In genomic region chr2:43347751-43348150, GRCh38 we compare ENCODE assay signal across 21 cellular contexts.
DNase-seq lines count a peak whose midpoint lies in the region; ATAC-seq and TF ChIP-seq lines count a peak whose summit lies in the region.
"Had no signal": no experiment of that assay in that cellular context is flagged by ENCODE, and none has a peak within 500 bp of the region (broad histone marks: within the 10 kb centered on the region; RNA-seq: fewer than 3 reads in every experiment).

No MANE protein-coding gene starts in this region.

- H3K27ac ChIP-seq in IMR-90 (ENCODE audit: insufficient read depth, low read length) (peak overlapping the region; percentile 20; the same call in 1 of the 2 replicates), coronary artery (peak overlapping the region; percentile 87), thoracic aorta (peak overlapping the region; percentile 60 to 91)

- DNase-seq in IMR-90: no peak
- no peak for DNase-seq in coronary artery (ENCODE audit: low spot score)
- no peak for DNase-seq in mesothelial cell of epicardium (ENCODE audit: low spot score in 2 of 2, unreplicated experiment in 2 of 2)
- no peak for DNase-seq in thoracic aorta (ENCODE audit: low spot score)
- DNase-seq in DMS153 (lab: John Stamatoyannopoulos, UW): no peak
- no peak for DNase-seq in SIG-M5 (lab: John Stamatoyannopoulos, UW)
- no peak for DNase-seq in posterior vena cava (ENCODE audit: low spot score)
- DNase-seq: activated CD4-positive, alpha-beta T cell treated with anti-CD3 and anti-CD28 coated beads, Interleukin-2, amount 10 ng/mL, durations not matched to agents 24 days and 14 days; activated CD8-positive, alpha-beta memory T cell treated with anti-CD3 and anti-CD28 coated beads, Interleukin-2, amount 50 U/mL, for 4 hours; activated gamma-delta T cell; CD4-positive, alpha-beta memory T cell; erythroblast; midbrain; NCI-H1417; NCI-H2227 treated with DMSO at 0.1 percent for 48 hours; stimulated activated CD4-positive, alpha-beta T cell treated with anti-CD3 and anti-CD28 coated beads, Interleukin-4, amount 100 ng/mL, for 4 hours; stimulated activated CD8-positive, alpha-beta memory T cell treated with anti-CD3 and anti-CD28 coated beads, Interleukin-4, amount 100 ng/mL, for 48 hours had no signal

- H3K4me2 ChIP-seq in IMR-90 (ENCODE audit: low read depth, low read length): no peak overlapping the region

- peak overlapping the region; percentile 95 for H2BK120ac ChIP-seq in IMR-90 (ENCODE audit: low read depth, low read length)

- no peak overlapping the region for H2BK20ac ChIP-seq in IMR-90 (ENCODE audit: low read depth, low read length)

- H2BK5ac ChIP-seq in IMR-90 (ENCODE audit: low read depth, low read length, poor library complexity, severe bottlenecking): no peak overlapping the region

- no peak for TF ChIP-seq RAD21 in IMR-90 (IDR thresholded peaks at IDR 0.05; ENCODE audit: low read length)

- H2AFZ ChIP-seq in IMR-90 (replicated peaks; ENCODE audit: low read length, poor library complexity): no peak overlapping the region

- H3K4me1 ChIP-seq in IMR-90 (ENCODE audit: control insufficient read depth, insufficient read depth, low read length) (peaks cover 39% of the 10 kb centered on the region), thoracic aorta (ENCODE audit: control insufficient read depth in 1 of 2, low read depth in 2 of 2) (peaks cover 41 to 83% of the 10 kb centered on the region in 2 donors)

- ATAC-seq in IMR-90 (ENCODE audit: low read depth) (no peak), thoracic aorta (ENCODE audit: insufficient number of reproducible peaks, low FRiP score, low read depth) (no peak), GM19324 (IDR thresholded peaks at IDR 0.05; ENCODE audit: low FRiP score, unreplicated experiment) (no peak)
- ATAC-seq: HCT116 had no signal

- H3K4ac ChIP-seq in IMR-90 (ENCODE audit: low read depth, low read length): peak overlapping the region; percentile 41

- peak overlapping the region; percentile 63 for H4K5ac ChIP-seq in IMR-90 (ENCODE audit: low read depth, low read length)

- no TSS peak for BruUV-seq in IMR-90 (replicated peaks; lab: Mats Ljungman, UMichigan)

- H4K20me1 ChIP-seq in IMR-90 (ENCODE audit: insufficient read depth, low read length): peaks cover 2% of the 10 kb centered on the region; the same call in 1 of the 2 replicates

- in situ Hi-C loops in IMR-90 (cut with MboI; ENCODE audit: low sequenced_read_pairs): no loop called here

- no peaks in the 10 kb centered on the region for H3K27me3 Mint-ChIP-seq in mesothelial cell of epicardium (ENCODE audit: low read depth)
- H3K27me3 Mint-ChIP-seq: activated CD4-positive, alpha-beta T cell treated with anti-CD3 and anti-CD28 coated beads, Interleukin-2, amount 10 ng/mL, durations not matched to agents 24 days and 14 days; CD4-positive, alpha-beta memory T cell; dendritic cell treated with granulocyte-macrophage colony-stimulating factor and Interleukin-4, amounts not matched to agents 40 ng/mL and 50 ng/mL, for 4 days had no signal

- no peak for TF ChIP-seq CTCF in IMR-90 (conservative IDR thresholded peaks at IDR 0.05; ENCODE audit: low read depth, low read length)
- no peak for TF ChIP-seq CTCF in coronary artery (IDR thresholded peaks at IDR 0.05)
- no peak for TF ChIP-seq CTCF in mesothelial cell of epicardium (IDR thresholded peaks at IDR 0.05; ENCODE audit: unreplicated experiment)
- TF ChIP-seq CTCF in thoracic aorta (IDR thresholded peaks at IDR 0.05): no peak

- H3K9me3 ChIP-seq in IMR-90 (ENCODE audit: control insufficient read depth, insufficient read depth, low read length) (no peaks in the 10 kb centered on the region), thoracic aorta (no peaks in the 10 kb centered on the region)

- no peak overlapping the region for H3K4me3 Mint-ChIP-seq in mesothelial cell of epicardium
- H3K4me3 Mint-ChIP-seq: activated CD4-positive, alpha-beta T cell treated with anti-CD3 and anti-CD28 coated beads, Interleukin-2, amount 10 ng/mL, durations not matched to agents 24 days and 14 days; CD4-positive, alpha-beta memory T cell; dendritic cell treated with granulocyte-macrophage colony-stimulating factor and Interleukin-4, amounts not matched to agents 40 ng/mL and 50 ng/mL, for 4 days had no signal

- no peaks in the 10 kb centered on the region for H3K36me3 ChIP-seq in IMR-90 (ENCODE audit: control insufficient read depth, insufficient read depth, low read length)
- no peaks in the 10 kb centered on the region for H3K36me3 ChIP-seq in thoracic aorta

- H3K4me3 ChIP-seq in IMR-90 (ENCODE audit: insufficient read depth, low read depth, low read length) (no peak overlapping the region), coronary artery (no peak overlapping the region), thoracic aorta (no peak overlapping the region)
- H3K4me3 ChIP-seq: skin epidermis had no signal

- peak overlapping the region; percentile 54; the same call in 1 of the 3 replicates for H2BK15ac ChIP-seq in IMR-90 (ENCODE audit: low read depth, low read length)

- no peak overlapping the region for H3K9ac ChIP-seq in IMR-90 (ENCODE audit: low read depth, low read length)

- H3K18ac ChIP-seq in IMR-90 (ENCODE audit: low read depth, low read length): peak overlapping the region; percentile 72; the same call in 1 of the 2 replicates

- H3K9me1 ChIP-seq in IMR-90 (ENCODE audit: insufficient read depth, low read length): peaks cover 20% of the 10 kb centered on the region

- intact Hi-C loops in IMR-90 (cut with micrococcal nuclease) (loop anchor here (5.0 kb wide), 1 partner anchor 130 kb away; no protein-coding TSS in a partner anchor), posterior vena cava (cut with DNase I) (loop anchor here in 1 of 2 donors (10.0 kb wide), 1 partner anchor 1237 kb away; no protein-coding TSS in a partner anchor)

- no peaks in the 10 kb centered on the region for H3K9me3 Mint-ChIP-seq in mesothelial cell of epicardium
- H3K9me3 Mint-ChIP-seq: activated CD4-positive, alpha-beta T cell treated with anti-CD3 and anti-CD28 coated beads, Interleukin-2, amount 10 ng/mL, durations not matched to agents 24 days and 14 days; dendritic cell treated with granulocyte-macrophage colony-stimulating factor and Interleukin-4, amounts not matched to agents 40 ng/mL and 50 ng/mL, for 4 days had no signal

- no peak for TF ChIP-seq POLR2A in IMR-90 (IDR thresholded peaks at IDR 0.05; ENCODE audit: low read depth, low read length)

- H3K27me3 ChIP-seq in IMR-90 (ENCODE audit: control insufficient read depth, insufficient read depth, low read length) (no peaks in the 10 kb centered on the region), thoracic aorta (replicated peaks; ENCODE audit: insufficient read depth) (no peaks in the 10 kb centered on the region)

- peak overlapping the region in 1 of 2 experiments; percentile 7; a peak in 1 of 4 replicates for H4K8ac ChIP-seq in IMR-90 (ENCODE audit: low read depth in 2 of 2, low read length in 2 of 2)

- peaks cover 84% of the 10 kb centered on the region for H3K4me1 Mint-ChIP-seq in mesothelial cell of epicardium

- no peak overlapping the region for H3K56ac ChIP-seq in IMR-90 (ENCODE audit: extremely low read depth, insufficient read depth, low read length)

- no peak overlapping the region for H4K91ac ChIP-seq in IMR-90 (ENCODE audit: insufficient read depth, low read depth, low read length)

- peak overlapping the region; percentile 59; the same call in 1 of the 2 replicates for H3K23ac ChIP-seq in IMR-90 (ENCODE audit: low read depth, low read length)

- peak overlapping the region; percentile 91 for H3K27ac Mint-ChIP-seq in mesothelial cell of epicardium
- H3K27ac Mint-ChIP-seq: activated CD4-positive, alpha-beta T cell treated with anti-CD3 and anti-CD28 coated beads, Interleukin-2, amount 10 ng/mL, durations not matched to agents 24 days and 14 days had no signal

- POLR2A ChIA-PET in IMR-90 (lab: Charles Lee; ENCODE audit: unreplicated experiment): no interaction called here

- H3K14ac ChIP-seq in IMR-90 (replicated peaks; ENCODE audit: low read depth, low read length): 0 out of 2 replicates have a peak overlapping the region, but pooled peaks have one; percentile 38

- CTCF ChIA-PET in IMR-90 (lab: Yijun Ruan, JAX): no interaction called here

- H2AK9ac ChIP-seq in IMR-90 (replicated peaks; ENCODE audit: low read depth, low read length, poor library complexity): no peak overlapping the region

- dilution Hi-C loops in IMR-90 (cut with HindIII; ENCODE audit: low sequenced_read_pairs, unreplicated experiment): no loop called here

- H2AK5ac ChIP-seq in IMR-90 (ENCODE audit: low read depth, low read length): peak overlapping the region; percentile 60; the same call in 1 of the 2 replicates

- peaks cover 0 to 11% of the 10 kb centered on the region in 2 experiments; a peak in 2 of 4 replicates for H3K79me1 ChIP-seq in IMR-90 (ENCODE audit: low read depth in 1 of 2, low read length in 2 of 2)

- 75% methylated on average over 2 of the region's 4 CpGs; no CpG with 5 or more reads in 1 of the 2 experiments for WGBS in IMR-90 (ENCODE audit: extremely low coverage in 2 of 2, insufficient read length in 1 of 2), 2 experiments

- H3K36me3 Mint-ChIP-seq in mesothelial cell of epicardium: no peaks in the 10 kb centered on the region

TF ChIP-seq in IMR-90, 13 proteins besides CTCF, POLR2A, EP300 and RAD21:
- TF ChIP-seq CHD1 (IDR thresholded peaks at IDR 0.05; ENCODE audit: low read depth, low read length) (no peak), SMC3 (IDR thresholded peaks at IDR 0.05; ENCODE audit: low read depth, low read length) (no peak), FOS (IDR thresholded peaks at IDR 0.05; ENCODE audit: low read depth, low read length) (no peak), MAZ (IDR thresholded peaks at IDR 0.05; ENCODE audit: borderline replicate concordance, low read depth, low read length) (no peak), NFE2L2 (IDR thresholded peaks at IDR 0.05; ENCODE audit: low read depth, low read length) (no peak), BHLHE40 (IDR thresholded peaks at IDR 0.05; ENCODE audit: low read depth, low read length) (no peak), CEBPB (IDR thresholded peaks at IDR 0.05; ENCODE audit: low read depth, low read length) (no peak), RCOR1 (IDR thresholded peaks at IDR 0.05; ENCODE audit: insufficient replicate concordance, low read length) (no peak)

Comparison
In these comparisons a context has a peak if more than half of its experiments do, and no peak if none do; other contexts are left out.
1. H3K27ac ChIP-seq: peak in every context shown above with its lines; median percentile 87 in coronary artery; 76 in thoracic aorta; 20 in IMR-90.